9 cellular contexts compared by ENCODE assay signal in genomic region chr3:156509209-156510174, GRCh38. TPM values are rescaled to one million over a fixed set of nuclear protein-coding genes. Genes with fewer than 3 reads are reported as not detected.
DNase-seq lines count a peak whose midpoint lies in the region; ATAC-seq and TF ChIP-seq lines count a peak whose summit lies in the region.
"Had no signal": no experiment of that assay in that cellular context is flagged by ENCODE, and none has a peak within 500 bp of the region (broad histone marks: within the 10 kb centered on the region; RNA-seq: fewer than 3 reads in every experiment).

No MANE protein-coding gene starts in this region.

- H3K36me3 ChIP-seq in ascending aorta (no peaks in the 10 kb centered on the region), spleen (no peaks in the 10 kb centered on the region)
- H3K36me3 ChIP-seq: neutrophil had no signal

- no peak for TF ChIP-seq POLR2A in spleen (IDR thresholded peaks at IDR 0.05)

- H3K4me1 ChIP-seq in ascending aorta (no peaks in the 10 kb centered on the region), spleen (no peaks in the 10 kb centered on the region)

- 55 to 66% (median 60%) methylated on average over 5 of the region's 5 CpGs for WGBS in spleen, 5 donors

- TF ChIP-seq CTCF in ascending aorta (IDR thresholded peaks at IDR 0.05) (peak; percentile 56 to 66 (median 59)), spleen (IDR thresholded peaks at IDR 0.05 in 8 of 11, conservative IDR thresholded peaks at IDR 0.05 in 3 of 11) (peak; percentile 21 to 77 (median 64))

- DNase-seq in CD1c-positive myeloid dendritic cell (ENCODE audit: extremely low spot score) (peak; percentile 71), NCI-H2227 treated with DMSO at 0.1 percent for 48 hours (lab: John Stamatoyannopoulos, UW) (peak; percentile 24), ascending aorta (ENCODE audit: low spot score in 2 of 2) (no peak), hepatic stellate cell (ENCODE audit: low spot score) (peak; percentile 49), spleen (no peak)
- no peak for DNase-seq in activated CD8-positive, alpha-beta memory T cell treated with anti-CD3 and anti-CD28 coated beads, Interleukin-2, amount 50 U/mL, for 4 hours

- no peaks in the 10 kb centered on the region for H3K27me3 ChIP-seq in ascending aorta
- H3K27me3 ChIP-seq in spleen (replicated peaks in 1 of 7) = no peaks in the 10 kb centered on the region

- H3K4me3 ChIP-seq in ascending aorta = no peak overlapping the region
- H3K4me3 ChIP-seq in spleen = no peak overlapping the region

- ATAC-seq in GM18868 (IDR thresholded peaks at IDR 0.05; ENCODE audit: unreplicated experiment) (peak; percentile 85), HG03175 (IDR thresholded peaks at IDR 0.05; ENCODE audit: unreplicated experiment) (peak; percentile 74)

- H3K9me3 ChIP-seq in ascending aorta = no peaks in the 10 kb centered on the region
- H3K9me3 ChIP-seq in spleen = no peaks in the 10 kb centered on the region
- H3K9me3 ChIP-seq: neutrophil had no signal

- no peak overlapping the region for H3K27ac ChIP-seq in ascending aorta
- H3K27ac ChIP-seq in spleen = no peak overlapping the region
- H3K27ac ChIP-seq: neutrophil had no signal

- intact Hi-C loops in ascending aorta (cut with DNase I) (loop anchor here (1.0 to 2.0 kb wide), 2 partner anchors 358 to 465 kb away; no protein-coding TSS in a partner anchor), spleen (cut with DNase I; ENCODE audit: low total_unique reads) (loop anchor here (10.0 kb wide), 1 partner anchor 365 kb away; no protein-coding TSS in a partner anchor)

RNA-seq across cellular contexts. Expression of gene SSR3, which starts 45.4 kb away (rescaled TPM):
- 155 TPM for total RNA-seq in ascending aorta
- total RNA-seq in spleen = 100 to 1,000 TPM in 4 of 7 donors, 10 to 100 TPM in 3; 88.0 to 123 (median 107) TPM
- 10 to 100 TPM; 36.6 to 72.9 (median 49.0) TPM for polyA plus RNA-seq in spleen

Comparison
In these comparisons a context has a peak if more than half of its experiments do, and no peak if none do; other contexts are left out.
1. DNase-seq: peak in CD1c-positive myeloid dendritic cell (single experiment), NCI-H2227 treated with DMSO at 0.1 percent for 48 hours (single experiment) and hepatic stellate cell (single experiment); none in ascending aorta (0 of 2), spleen (single experiment) and activated CD8-positive, alpha-beta memory T cell treated with anti-CD3 and anti-CD28 coated beads, Interleukin-2, amount 50 U/mL, for 4 hours (single experiment).